ENCODE assay signal across 19 cellular contexts in genomic region chr10:69312537-69312936, GRCh38. TPM values are rescaled to one million over a fixed set of nuclear protein-coding genes. Genes with fewer than 3 reads are reported as not detected.
DNase-seq lines count a peak whose midpoint lies in the region; ATAC-seq and TF ChIP-seq lines count a peak whose summit lies in the region.
"Had no signal": no experiment of that assay in that cellular context is flagged by ENCODE, and none has a peak within 500 bp of the region (broad histone marks: within the 10 kb centered on the region; RNA-seq: fewer than 3 reads in every experiment).

No MANE protein-coding gene starts in this region.

- no peaks in the 10 kb centered on the region for H3K9me3 ChIP-seq in CD8-positive, alpha-beta T cell (ENCODE audit: low read length)
- H3K9me3 ChIP-seq: A549 had no signal

- H3K27me3 Mint-ChIP-seq in activated T-helper 17 cell treated with anti-CD3 and anti-CD28 coated beads, Interleukin-2, amount 50 U/mL, for 72 hours = no peaks in the 10 kb centered on the region
- no peaks in the 10 kb centered on the region for H3K27me3 Mint-ChIP-seq in CD8-positive, alpha-beta T cell (ENCODE audit: low read depth)
- H3K27me3 Mint-ChIP-seq: B cell had no signal

- H3K36me3 Mint-ChIP-seq in activated T-helper 17 cell treated with anti-CD3 and anti-CD28 coated beads, Interleukin-2, amount 50 U/mL, for 72 hours (ENCODE audit: low read depth) = no peaks in the 10 kb centered on the region
- H3K36me3 Mint-ChIP-seq in stimulated activated effector memory CD8-positive, alpha-beta T cell treated with anti-CD3 and anti-CD28 coated beads, Interleukin-12 subunit alpha, Interleukin-12 subunit beta, amount 100 ng/mL, for 72 hours = peaks cover 4% of the 10 kb centered on the region
- H3K36me3 Mint-ChIP-seq in CD8-positive, alpha-beta T cell = no peaks in the 10 kb centered on the region
- H3K36me3 Mint-ChIP-seq: CD14-positive monocyte had no signal

- no peaks in the 10 kb centered on the region for H3K27me3 ChIP-seq in H7 (ENCODE audit: control insufficient read depth, insufficient read depth, low read length)
- no peaks in the 10 kb centered on the region for H3K27me3 ChIP-seq in CD8-positive, alpha-beta T cell (ENCODE audit: insufficient read depth, low read length)

- peaks cover 16% of the 10 kb centered on the region for H3K4me1 Mint-ChIP-seq in activated T-helper 17 cell treated with anti-CD3 and anti-CD28 coated beads, Interleukin-2, amount 50 U/mL, for 72 hours
- peaks cover 23% of the 10 kb centered on the region for H3K4me1 Mint-ChIP-seq in stimulated activated effector memory CD8-positive, alpha-beta T cell treated with anti-CD3 and anti-CD28 coated beads, Interleukin-12 subunit alpha, Interleukin-12 subunit beta, amount 100 ng/mL, for 72 hours
- H3K4me1 Mint-ChIP-seq in CD8-positive, alpha-beta T cell (ENCODE audit: low read depth) = peaks cover 3% of the 10 kb centered on the region

- H3K4me3 Mint-ChIP-seq in activated T-helper 17 cell treated with anti-CD3 and anti-CD28 coated beads, Interleukin-2, amount 50 U/mL, for 72 hours = no peak overlapping the region
- no peak overlapping the region for H3K4me3 Mint-ChIP-seq in stimulated activated effector memory CD8-positive, alpha-beta T cell treated with anti-CD3 and anti-CD28 coated beads, Interleukin-12 subunit alpha, Interleukin-12 subunit beta, amount 100 ng/mL, for 72 hours
- no peak overlapping the region for H3K4me3 Mint-ChIP-seq in CD8-positive, alpha-beta T cell
- H3K4me3 Mint-ChIP-seq: B cell, CD14-positive monocyte had no signal

- ATAC-seq in activated T-helper 17 cell treated with anti-CD3 and anti-CD28 coated beads, Interleukin-2, amount 50 U/mL, for 72 hours (replicated peaks) = no peak
- no peak for ATAC-seq in stimulated activated effector memory CD8-positive, alpha-beta T cell treated with anti-CD3 and anti-CD28 coated beads, Interleukin-12 subunit alpha, Interleukin-12 subunit beta, amount 100 ng/mL, for 72 hours
- ATAC-seq in stimulated activated naive CD8-positive, alpha-beta T cell treated with anti-CD3 and anti-CD28 coated beads, Interleukin-15, Interleukin-2, amounts not matched to agents 100 U/mL and 50 U/mL, for 24 hours = no peak
- no peak for ATAC-seq in CD8-positive, alpha-beta T cell
- ATAC-seq: A549 had no signal

- intact Hi-C loops in CD8-positive, alpha-beta T cell (cut with DNase I, micrococcal nuclease) = loop anchor here in 1 of 2 experiments (10.0 kb wide), 3 partner anchors 408 to 1092 kb away; partner anchors contain the start of genes DDX50, EIF4EBP2, HNRNPH3 and PBLD

- no peak overlapping the region for H3K4me3 ChIP-seq in H7 (ENCODE audit: insufficient read depth, low read depth, low read length)
- H3K4me3 ChIP-seq in CD8-positive, alpha-beta T cell (ENCODE audit: low read depth, low read length) = no peak overlapping the region
- H3K4me3 ChIP-seq: A549 had no signal

- POLR2A ChIA-PET in CD8-positive, alpha-beta T cell (lab: Charles Lee) = no interaction called here

- CTCF ChIA-PET in CD8-positive, alpha-beta T cell (lab: Charles Lee) = interaction anchor here (1.9 kb wide), 1 partner anchor 78 kb away, joined by 6 read pairs; no protein-coding TSS in a partner anchor

- peak overlapping the region; percentile 33 for H3K27ac Mint-ChIP-seq in activated T-helper 17 cell treated with anti-CD3 and anti-CD28 coated beads, Interleukin-2, amount 50 U/mL, for 72 hours
- peak overlapping the region; percentile 18 for H3K27ac Mint-ChIP-seq in stimulated activated effector memory CD8-positive, alpha-beta T cell treated with anti-CD3 and anti-CD28 coated beads, Interleukin-12 subunit alpha, Interleukin-12 subunit beta, amount 100 ng/mL, for 72 hours
- H3K27ac Mint-ChIP-seq in CD8-positive, alpha-beta T cell = no peak overlapping the region
- H3K27ac Mint-ChIP-seq: B cell, CD14-positive monocyte had no signal

- peak; percentile 41 for DNase-seq in H7
- DNase-seq in islet precursor cell = peak; percentile 55
- no peak for DNase-seq in stimulated activated effector memory CD8-positive, alpha-beta T cell treated with anti-CD3 and anti-CD28 coated beads, Interleukin-12 subunit alpha, Interleukin-12 subunit beta, amount 100 ng/mL, for 72 hours (ENCODE audit: low spot score in 2 of 2)
- no peak for DNase-seq in stimulated activated naive CD8-positive, alpha-beta T cell treated with anti-CD3 and anti-CD28 coated beads, Interleukin-15, Interleukin-2, amounts not matched to agents 100 U/mL and 50 U/mL, for 24 hours
- DNase-seq in amygdala (lab: John Stamatoyannopoulos, UW) = no peak
- no peak for DNase-seq in CD8-positive, alpha-beta T cell
- DNase-seq: EL, HCEC 1CT, IMR-90, NCI-H1105 treated with DMSO at 0.1 percent for 48 hours, NCI-H1694, NCI-H2081 treated with DMSO at 0.1 percent for 48 hours, NCI-H2171 treated with DMSO at 0.1 percent for 48 hours, NCI-H526, Right ventricle myocardium superior had no signal

- no peaks in the 10 kb centered on the region for H3K9me3 Mint-ChIP-seq in activated T-helper 17 cell treated with anti-CD3 and anti-CD28 coated beads, Interleukin-2, amount 50 U/mL, for 72 hours
- H3K9me3 Mint-ChIP-seq in stimulated activated effector memory CD8-positive, alpha-beta T cell treated with anti-CD3 and anti-CD28 coated beads, Interleukin-12 subunit alpha, Interleukin-12 subunit beta, amount 100 ng/mL, for 72 hours = no peaks in the 10 kb centered on the region
- no peaks in the 10 kb centered on the region for H3K9me3 Mint-ChIP-seq in CD8-positive, alpha-beta T cell
- H3K9me3 Mint-ChIP-seq: CD14-positive monocyte had no signal

- peaks cover 1% of the 10 kb centered on the region for H3K4me1 ChIP-seq in CD8-positive, alpha-beta T cell (ENCODE audit: insufficient read depth, low read length)

- no peak for TF ChIP-seq CTCF in CD8-positive, alpha-beta T cell (IDR thresholded peaks at IDR 0.05)

- no peak overlapping the region for H3K27ac ChIP-seq in CD8-positive, alpha-beta T cell (ENCODE audit: low read depth, low read length)
- H3K27ac ChIP-seq: A549 had no signal

- no peaks in the 10 kb centered on the region for H3K36me3 ChIP-seq in H7 (replicated peaks; ENCODE audit: control insufficient read depth, insufficient read depth, low read length)
- H3K36me3 ChIP-seq in CD8-positive, alpha-beta T cell (ENCODE audit: insufficient read depth, low read length) = no peaks in the 10 kb centered on the region

RNA-seq across cellular contexts. Expression of gene HK1, which starts 34.2 kb away (rescaled TPM):
- total RNA-seq in H7 (2014; rRNA removed; shearing (Covaris generic)) = 110 and 114 TPM in 2 replicates
- total RNA-seq in activated T-helper 17 cell treated with anti-CD3 and anti-CD28 coated beads, Interleukin-2, amount 50 U/mL, for 72 hours = 100 to 1,000 TPM; 216 to 221 TPM
- 10 to 100 TPM; 37.0 to 40.0 TPM for total RNA-seq in CD8-positive, alpha-beta T cell

Comparison
In these comparisons a context has a peak if more than half of its experiments do, and no peak if none do; other contexts are left out.
1. DNase-seq: peak in H7 (single experiment) and islet precursor cell (single experiment); none in stimulated activated effector memory CD8-positive, alpha-beta T cell treated with anti-CD3 and anti-CD28 coated beads, Interleukin-12 subunit alpha, Interleukin-12 subunit beta, amount 100 ng/mL, for 72 hours (0 of 2), stimulated activated naive CD8-positive, alpha-beta T cell treated with anti-CD3 and anti-CD28 coated beads, Interleukin-15, Interleukin-2, amounts not matched to agents 100 U/mL and 50 U/mL, for 24 hours (single experiment), amygdala (0 of 56) and CD8-positive, alpha-beta T cell (0 of 7).